Comparison of ENCODE assay signal across 24 cellular contexts in the genomic region with DNA sequence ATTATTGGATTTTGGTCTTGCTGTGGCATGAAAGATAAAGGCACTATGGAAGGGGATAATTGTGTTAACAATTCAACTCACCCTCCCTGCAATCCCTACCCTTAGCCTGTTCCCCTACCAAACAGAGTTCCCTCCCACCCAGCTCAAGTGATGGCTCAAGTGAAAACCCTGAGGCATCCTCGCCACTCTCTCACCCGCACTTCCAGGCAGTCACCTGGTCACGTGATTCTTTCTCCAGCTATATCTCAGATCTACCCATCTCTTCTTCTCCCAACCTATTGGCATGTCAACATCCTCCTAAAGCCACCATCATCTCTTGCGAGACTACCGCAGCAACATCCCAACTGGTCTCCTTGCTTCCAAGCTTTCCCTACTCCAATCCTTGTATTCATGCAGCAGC.
"Had no signal": no experiment of that assay in that cellular context is flagged by ENCODE, and none has a peak within 500 bp of the region (broad histone marks: within the 10 kb centered on the region; RNA-seq: fewer than 3 reads in every experiment).

No MANE protein-coding gene starts in this region.

- H3K9me3 Mint-ChIP-seq: activated CD4-positive, alpha-beta memory T cell treated with anti-CD3 and anti-CD28 coated beads, Interleukin-2, amount 10 ng/mL, durations not matched to agents 7 days and 5 days; activated CD4-positive, alpha-beta T cell treated with anti-CD3 and anti-CD28 coated beads, Interleukin-2, amount 10 ng/mL, durations not matched to agents 7 days and 5 days; activated naive CD4-positive, alpha-beta T cell treated with anti-CD3 and anti-CD28 coated beads, Interleukin-2, amount 50 U/mL, for 72 hours; activated T-cell treated with anti-CD3 and anti-CD28 coated beads, Interleukin-2, amount 50 U/mL, for 4 hours; brain; stimulated activated memory B cell treated with anti-CD40 and anti-IgM and Interleukin-4, amounts not matched to agents 10 μg/mL and 1 μg/mL and 100 μg/mL, for 72 hours had no signal

- H3K27me3 Mint-ChIP-seq: activated CD4-positive, alpha-beta memory T cell treated with anti-CD3 and anti-CD28 coated beads, Interleukin-2, amount 10 ng/mL, durations not matched to agents 7 days and 5 days; activated CD4-positive, alpha-beta T cell treated with anti-CD3 and anti-CD28 coated beads, Interleukin-2, amount 10 ng/mL, durations not matched to agents 7 days and 5 days; brain; naive thymus-derived CD4-positive, alpha-beta T cell; stimulated activated memory B cell treated with anti-CD40 and anti-IgM and Interleukin-4, amounts not matched to agents 10 μg/mL and 1 μg/mL and 100 μg/mL, for 72 hours had no signal

- H3K4me1 Mint-ChIP-seq: activated CD4-positive, alpha-beta T cell treated with anti-CD3 and anti-CD28 coated beads, Interleukin-2, amount 10 ng/mL, durations not matched to agents 7 days and 5 days; brain; neural crest cell; stimulated activated memory B cell treated with anti-CD40 and anti-IgM and Interleukin-4, amounts not matched to agents 10 μg/mL and 1 μg/mL and 100 μg/mL, for 72 hours had no signal

- H3K27ac Mint-ChIP-seq: activated CD4-positive, alpha-beta memory T cell treated with anti-CD3 and anti-CD28 coated beads, Interleukin-2, amount 10 ng/mL, durations not matched to agents 7 days and 5 days; activated CD4-positive, alpha-beta T cell treated with anti-CD3 and anti-CD28 coated beads, Interleukin-2, amount 10 ng/mL, durations not matched to agents 7 days and 5 days; brain; stimulated activated memory B cell treated with anti-CD40 and anti-IgM and Interleukin-4, amounts not matched to agents 10 μg/mL and 1 μg/mL and 100 μg/mL, for 72 hours had no signal

- DNase-seq: activated CD4-positive, alpha-beta memory T cell treated with anti-CD3 and anti-CD28 coated beads, Interleukin-2, amount 10 ng/mL, durations not matched to agents 7 days and 5 days; activated CD4-positive, alpha-beta T cell treated with anti-CD3 and anti-CD28 coated beads, Interleukin-2, amount 10 ng/mL, durations not matched to agents 7 days and 5 days; activated CD8-positive, alpha-beta memory T cell treated with anti-CD3 and anti-CD28 coated beads, Interleukin-2, amount 50 U/mL, for 48 hours; activated naive CD4-positive, alpha-beta T cell; activated T-cell treated with anti-CD3 and anti-CD28 coated beads, Interleukin-2, amount 50 U/mL, for 4 hours; aorta; dorsolateral prefrontal cortex; effector memory CD4-positive, alpha-beta T cell; kidney; left colon; midbrain; naive thymus-derived CD4-positive, alpha-beta T cell; nucleus accumbens; psoas muscle; sigmoid colon; small intestine; stimulated activated CD4-positive, alpha-beta T cell treated with anti-CD3 and anti-CD28 coated beads, Interleukin-4, amount 100 ng/mL, for 24 hours; stimulated activated CD8-positive, alpha-beta memory T cell treated with anti-CD3 and anti-CD28 coated beads, Interleukin-4, amount 100 ng/mL, for 48 hours; T-helper 9 cell had no signal

- H3K4me3 Mint-ChIP-seq: activated CD4-positive, alpha-beta memory T cell treated with anti-CD3 and anti-CD28 coated beads, Interleukin-2, amount 10 ng/mL, durations not matched to agents 7 days and 5 days; activated CD4-positive, alpha-beta T cell treated with anti-CD3 and anti-CD28 coated beads, Interleukin-2, amount 10 ng/mL, durations not matched to agents 7 days and 5 days; activated T-cell treated with anti-CD3 and anti-CD28 coated beads, Interleukin-2, amount 50 U/mL, for 4 hours; brain; naive thymus-derived CD4-positive, alpha-beta T cell; neural crest cell; stimulated activated memory B cell treated with anti-CD40 and anti-IgM and Interleukin-4, amounts not matched to agents 10 μg/mL and 1 μg/mL and 100 μg/mL, for 72 hours had no signal

- ATAC-seq: activated naive CD4-positive, alpha-beta T cell treated with anti-CD3 and anti-CD28 coated beads, Interleukin-2, amount 50 U/mL, for 72 hours; activated T-cell treated with anti-CD3 and anti-CD28 coated beads, Interleukin-2, amount 50 U/mL, for 4 hours; gastroesophageal sphincter; left colon; naive thymus-derived CD4-positive, alpha-beta T cell; psoas muscle; stimulated activated memory B cell treated with anti-CD40 and anti-IgM and Interleukin-4, amounts not matched to agents 10 μg/mL and 1 μg/mL and 100 μg/mL, for 72 hours had no signal
